ENCODE assay signal across 8 cellular contexts in the genomic region with DNA sequence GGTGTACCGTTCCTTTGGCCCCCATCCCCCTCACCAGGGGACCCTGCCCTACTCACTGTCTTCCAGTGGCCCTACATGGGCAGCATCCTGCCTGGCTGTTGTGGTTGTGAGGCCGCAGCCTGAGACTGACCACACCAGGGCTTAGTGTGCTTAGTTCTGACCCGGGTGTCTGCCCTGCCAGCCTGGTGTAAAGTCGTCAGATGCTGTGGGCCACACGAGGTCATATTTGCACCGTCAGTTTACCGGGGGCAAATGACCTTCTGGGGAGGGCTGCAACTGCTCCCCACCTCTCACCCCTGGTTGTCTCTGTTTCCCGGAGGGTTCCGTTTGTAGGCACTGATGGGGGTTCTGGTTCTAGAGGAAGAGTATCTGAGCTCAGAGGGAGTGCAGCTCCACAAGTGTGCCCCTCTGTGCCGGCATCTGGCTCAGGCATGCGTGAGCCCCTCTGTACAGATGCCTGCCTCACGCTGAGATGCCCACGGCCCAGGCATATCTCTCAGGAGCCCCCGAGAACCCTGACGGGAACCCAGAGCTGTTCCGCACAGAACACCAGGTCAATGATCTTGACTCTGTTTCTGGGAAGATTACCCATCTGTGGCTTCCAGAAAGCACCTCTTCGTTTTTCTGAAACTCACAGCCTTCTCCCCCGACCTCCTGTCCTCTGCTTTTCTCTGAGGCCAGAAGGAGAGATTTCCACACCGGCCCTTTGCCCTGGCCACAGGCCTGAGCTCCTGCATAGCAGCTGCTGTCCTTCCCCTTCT. TPM values are rescaled to one million over a fixed set of nuclear protein-coding genes. Genes with fewer than 3 reads are reported as not detected.
A peak's percentile ranks its signal among the peaks of the same experiment; 100 is the strongest.
DNase-seq lines count a peak whose midpoint lies in the region; ATAC-seq and TF ChIP-seq lines count a peak whose summit lies in the region.

No MANE protein-coding gene starts in this region.

- TF ChIP-seq CTCF in gastroesophageal sphincter (IDR thresholded peaks at IDR 0.05) (no peak), thyroid gland (IDR thresholded peaks at IDR 0.05) (no peak), smooth muscle cell (IDR thresholded peaks at IDR 0.05; ENCODE audit: borderline replicate concordance, insufficient read depth, poor library complexity, severe bottlenecking) (no peak)

- H3K27ac ChIP-seq in gastroesophageal sphincter = peak overlapping the region in 3 of 4 donors; percentile 67 to 86 (median 73)
- peak overlapping the region; percentile 80 to 100 (median 86) for H3K27ac ChIP-seq in thyroid gland
- H3K27ac ChIP-seq in smooth muscle cell (ENCODE audit: low read depth) = no peak overlapping the region

- H3K27me3 ChIP-seq in gastroesophageal sphincter = no peaks in the 10 kb centered on the region
- H3K27me3 ChIP-seq in thyroid gland = no peaks in the 10 kb centered on the region
- no peaks in the 10 kb centered on the region for H3K27me3 ChIP-seq in smooth muscle cell (ENCODE audit: low read depth)

- no peak for TF ChIP-seq POLR2A in gastroesophageal sphincter (IDR thresholded peaks at IDR 0.05)
- TF ChIP-seq POLR2A in thyroid gland (IDR thresholded peaks at IDR 0.05) = no peak

- no peak overlapping the region for H3K9ac ChIP-seq in smooth muscle cell (ENCODE audit: low read depth)

- peak; percentile 37 for ATAC-seq in HG03457 (IDR thresholded peaks at IDR 0.05; ENCODE audit: unreplicated experiment)
- ATAC-seq in gastroesophageal sphincter = no peak

- peaks cover 100% of the 10 kb centered on the region for H4K20me1 ChIP-seq in smooth muscle cell (ENCODE audit: low read depth)

- H3F3A ChIP-seq in smooth muscle cell (ENCODE audit: low read depth) = no peaks in the 10 kb centered on the region

- intact Hi-C loops in thyroid gland (cut with DNase I) = no loop called here

- no peak for TF ChIP-seq EP300 in gastroesophageal sphincter (IDR thresholded peaks at IDR 0.05)

- H3K9me3 ChIP-seq in gastroesophageal sphincter (no peaks in the 10 kb centered on the region), thyroid gland (no peaks in the 10 kb centered on the region), smooth muscle cell (replicated peaks; ENCODE audit: low read depth) (no peaks in the 10 kb centered on the region)

- peaks cover 100% of the 10 kb centered on the region for H3K79me2 ChIP-seq in smooth muscle cell (ENCODE audit: low read depth)

- peak; percentile 42 for DNase-seq in activated CD4-positive, alpha-beta T cell treated with anti-CD3 and anti-CD28 coated beads for 48 hours
- DNase-seq in activated CD4-positive, alpha-beta T cell treated with anti-CD3 and anti-CD28 coated beads, Interleukin-2, amount 50 U/mL, for 4 hours = no peak
- DNase-seq in thyroid gland = peak in 1 of 2 donors; percentile 3
- DNase-seq in smooth muscle cell (lab: John Stamatoyannopoulos, UW; ENCODE audit: unreplicated experiment) = no peak
- DNase-seq in kidney tubule cell (ENCODE audit: low spot score) = no peak
- DNase-seq in NCI-H1930 (lab: John Stamatoyannopoulos, UW) = no peak

- H3K4me3 ChIP-seq in gastroesophageal sphincter (peak overlapping the region in 1 of 2 donors; percentile 18), thyroid gland (replicated peaks in 1 of 3) (no peak overlapping the region), smooth muscle cell (no peak overlapping the region)

- peaks cover 13 to 100% (median 75%) of the 10 kb centered on the region in 3 donors for H3K4me1 ChIP-seq in gastroesophageal sphincter
- H3K4me1 ChIP-seq in thyroid gland = peaks cover 74 to 100% of the 10 kb centered on the region in 2 donors
- H3K4me1 ChIP-seq in smooth muscle cell (ENCODE audit: low read depth) = no peaks in the 10 kb centered on the region

- 59 to 74% methylated on average over 4 to 12 of the region's 19 CpGs for WGBS in gastroesophageal sphincter (ENCODE audit: low coverage in 1 of 2), 2 donors
- WGBS in thyroid gland, 2 donors = 82 to 85% methylated on average over 18 to 19 of the region's 19 CpGs
- 85% methylated on average over 19 of the region's 19 CpGs for WGBS in smooth muscle cell (ENCODE audit: low lambda C conversion rate)

- H3K36me3 ChIP-seq in gastroesophageal sphincter (peaks cover 0 to 17% of the 10 kb centered on the region in 2 donors), thyroid gland (no peaks in the 10 kb centered on the region), smooth muscle cell (ENCODE audit: low read depth) (no peaks in the 10 kb centered on the region)

- H2AFZ ChIP-seq in smooth muscle cell (ENCODE audit: low read depth) = no peak overlapping the region

- H3K4me2 ChIP-seq in smooth muscle cell = no peak overlapping the region

RNA-seq across cellular contexts. Expression of gene KLF13, which starts 19.2 kb away (rescaled TPM):
- 100 to 1,000 TPM in 1 of 4 donors, 10 to 100 TPM in 3; 49.7 to 106 (median 76.1) TPM for total RNA-seq in gastroesophageal sphincter
- total RNA-seq in thyroid gland = 100 to 1,000 TPM in 2 of 4 donors, 10 to 100 TPM in 2; 84.0 to 117 (median 97.6) TPM
- total RNA-seq in smooth muscle cell = 74.2 and 77.4 TPM in 2 replicates
- polyA plus RNA-seq in smooth muscle cell = 42.1 and 58.0 TPM in 2 replicates
